11 cellular contexts compared by ENCODE assay signal in genomic region chr16:89407925-89408300, GRCh38.
DNase-seq lines count a peak whose midpoint lies in the region; ATAC-seq and TF ChIP-seq lines count a peak whose summit lies in the region.
"Had no signal": no experiment of that assay in that cellular context is flagged by ENCODE, and none has a peak within 500 bp of the region (broad histone marks: within the 10 kb centered on the region; RNA-seq: fewer than 3 reads in every experiment).

No MANE protein-coding gene starts in this region.

- peak overlapping the region; percentile 50 for H3K4me3 Mint-ChIP-seq in T-helper 1 cell treated with Interleukin-12 subunit alpha and Interleukin-12 subunit beta and Interleukin-4 antibody, amounts not matched to agents 30 μg/mL and 1 μg/mL, for 36 hours

- H3K4me1 Mint-ChIP-seq in T-helper 1 cell treated with Interleukin-12 subunit alpha and Interleukin-12 subunit beta and Interleukin-4 antibody, amounts not matched to agents 30 μg/mL and 1 μg/mL, for 36 hours (ENCODE audit: low read depth): peaks cover 76% of the 10 kb centered on the region

- peak overlapping the region; percentile 66 for H3K27ac Mint-ChIP-seq in T-helper 1 cell treated with Interleukin-12 subunit alpha and Interleukin-12 subunit beta and Interleukin-4 antibody, amounts not matched to agents 30 μg/mL and 1 μg/mL, for 36 hours
- peak overlapping the region; percentile 88 to 90 for H3K27ac Mint-ChIP-seq in activated naive CD4-positive, alpha-beta T cell treated with anti-CD3 and anti-CD28 coated beads, Interleukin-2, amount 50 U/mL, for 72 hours

- H3K27me3 Mint-ChIP-seq in T-helper 1 cell treated with Interleukin-12 subunit alpha and Interleukin-12 subunit beta and Interleukin-4 antibody, amounts not matched to agents 30 μg/mL and 1 μg/mL, for 36 hours (ENCODE audit: low read depth): no peaks in the 10 kb centered on the region

- no peaks in the 10 kb centered on the region for H3K9me3 ChIP-seq in Peyer's patch

- TF ChIP-seq POLR2A in Peyer's patch (IDR thresholded peaks at IDR 0.05): no peak

- DNase-seq in T-helper 1 cell: no peak
- DNase-seq in activated naive CD4-positive, alpha-beta T cell treated with anti-CD3 and anti-CD28 coated beads, Interleukin-2, amount 50 U/mL, for 72 hours (ENCODE audit: low spot score in 2 of 2): no peak
- no peak for DNase-seq in left cardiac atrium
- DNase-seq in Peyer's patch: no peak
- DNase-seq in cerebellar cortex (ENCODE audit: low spot score): no peak
- DNase-seq: 8988T, NCI-H82 had no signal

- no peak for ATAC-seq in activated naive CD4-positive, alpha-beta T cell treated with anti-CD3 and anti-CD28 coated beads, Interleukin-2, amount 50 U/mL, for 72 hours
- ATAC-seq in left cardiac atrium (peak; percentile 25 to 64), HG02973 (IDR thresholded peaks at IDR 0.05; ENCODE audit: unreplicated experiment) (no peak)

- intact Hi-C loops in left cardiac atrium (cut with DNase I): no loop called here

- H3K27ac ChIP-seq in skin epidermis (peak overlapping the region in 11 of 21 experiments; percentile 9 to 76 (median 67)), Peyer's patch (no peak overlapping the region)
- H3K27ac ChIP-seq: parathyroid adenoma had no signal

- H3K36me3 Mint-ChIP-seq in T-helper 1 cell treated with Interleukin-12 subunit alpha and Interleukin-12 subunit beta and Interleukin-4 antibody, amounts not matched to agents 30 μg/mL and 1 μg/mL, for 36 hours (ENCODE audit: low read depth): peaks cover 1% of the 10 kb centered on the region
- H3K36me3 Mint-ChIP-seq in activated naive CD4-positive, alpha-beta T cell treated with anti-CD3 and anti-CD28 coated beads, Interleukin-2, amount 50 U/mL, for 72 hours: no peaks in the 10 kb centered on the region

- H3K4me1 ChIP-seq in Peyer's patch: peaks cover 0 to 92% (median 45%) of the 10 kb centered on the region in 4 donors

- H3K9me3 Mint-ChIP-seq in T-helper 1 cell treated with Interleukin-12 subunit alpha and Interleukin-12 subunit beta and Interleukin-4 antibody, amounts not matched to agents 30 μg/mL and 1 μg/mL, for 36 hours: no peaks in the 10 kb centered on the region
- H3K9me3 Mint-ChIP-seq in activated naive CD4-positive, alpha-beta T cell treated with anti-CD3 and anti-CD28 coated beads, Interleukin-2, amount 50 U/mL, for 72 hours: no peaks in the 10 kb centered on the region

- H3K27me3 ChIP-seq in Peyer's patch: no peaks in the 10 kb centered on the region

- no peak overlapping the region for H3K4me3 ChIP-seq in skin epidermis
- no peak overlapping the region for H3K4me3 ChIP-seq in Peyer's patch

- no peaks in the 10 kb centered on the region for H3K36me3 ChIP-seq in Peyer's patch

- TF ChIP-seq CTCF in Peyer's patch (IDR thresholded peaks at IDR 0.05): no peak

Comparison
In these comparisons a context has a peak if more than half of its experiments do, and no peak if none do; other contexts are left out.
1. ATAC-seq: peak in left cardiac atrium (2 of 2); none in activated naive CD4-positive, alpha-beta T cell treated with anti-CD3 and anti-CD28 coated beads, Interleukin-2, amount 50 U/mL, for 72 hours (0 of 2) and HG02973 (single experiment).
2. H3K27ac ChIP-seq: peak in skin epidermis (11 of 21); none in Peyer's patch (0 of 4).